ENCODE assay signal across 8 cellular contexts in the genomic region with DNA sequence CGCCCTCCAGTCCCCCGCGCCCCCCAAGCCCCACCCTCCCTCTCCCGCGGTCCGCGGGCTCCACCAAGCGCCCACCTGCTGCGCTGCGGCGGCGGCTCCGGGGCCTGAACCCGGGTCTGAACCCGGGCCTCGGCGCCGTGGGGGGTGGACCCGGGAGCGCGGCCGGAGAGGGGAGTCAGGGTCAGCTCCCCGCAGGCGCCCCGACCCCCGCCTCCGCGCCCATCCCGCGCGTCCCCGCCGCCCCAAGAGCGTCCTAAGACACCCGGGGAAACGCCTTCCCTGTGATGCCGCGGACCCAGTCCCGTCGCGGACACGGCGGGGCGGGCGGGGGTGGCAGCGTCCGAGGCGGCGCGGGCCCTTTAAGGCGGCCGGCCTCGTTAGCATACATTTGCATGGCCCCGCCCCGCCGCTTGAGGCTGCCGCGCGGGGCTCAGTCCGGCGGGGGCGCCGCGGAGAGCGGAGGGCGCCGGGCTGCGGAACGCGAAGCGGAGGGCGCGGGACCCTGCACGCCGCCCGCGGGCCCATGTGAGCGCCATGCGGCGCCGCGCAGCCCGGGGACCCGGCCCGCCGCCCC. TPM values are rescaled to one million over a fixed set of nuclear protein-coding genes. Genes with fewer than 3 reads are reported as not detected.
DNase-seq lines count a peak whose midpoint lies in the region; TF ChIP-seq lines count a peak whose summit lies in the region.

Gene MMP17 (plus strand): TSS at position 433 of the 574 bp plus-strand sequence. CDS start 102 bp downstream, at position 535.

- peaks cover 39 to 45% of the 10 kb centered on the region in 2 donors for H3K27me3 Mint-ChIP-seq in CD4-positive, alpha-beta memory T cell
- peaks cover 50% of the 10 kb centered on the region for H3K27me3 Mint-ChIP-seq in activated CD4-positive, alpha-beta memory T cell treated with anti-CD3 and anti-CD28 coated beads for 36 hours
- peaks cover 51% of the 10 kb centered on the region for H3K27me3 Mint-ChIP-seq in neural crest cell (ENCODE audit: low read depth)

- H3K36me3 Mint-ChIP-seq in CD4-positive, alpha-beta memory T cell = no peaks in the 10 kb centered on the region
- H3K36me3 Mint-ChIP-seq in activated CD4-positive, alpha-beta memory T cell treated with anti-CD3 and anti-CD28 coated beads for 36 hours = no peaks in the 10 kb centered on the region
- no peaks in the 10 kb centered on the region for H3K36me3 Mint-ChIP-seq in neural crest cell (ENCODE audit: low read depth)

- TF ChIP-seq EP300 in Ishikawa (IDR thresholded peaks at IDR 0.05; ENCODE audit: borderline replicate concordance) = no peak

- no peaks in the 10 kb centered on the region for H3K36me3 ChIP-seq in CD4-positive, alpha-beta memory T cell (ENCODE audit: insufficient read depth, low read length)

- CTCF ChIA-PET in CD4-positive, alpha-beta memory T cell (lab: Charles Lee; ENCODE audit: partially characterized antibody) = no interaction called here
- CTCF ChIA-PET in activated CD4-positive, alpha-beta memory T cell treated with anti-CD3 and anti-CD28 coated beads for 36 hours (lab: Charles Lee) = no interaction called here

- peak; percentile 20; the same call in 1 of the 2 replicates for TF ChIP-seq RAD21 in Ishikawa (IDR thresholded peaks at IDR 0.05; ENCODE audit: low read depth)

- H3K4me3 ChIP-seq in CD4-positive, alpha-beta memory T cell (ENCODE audit: low read length in 2 of 2) = no peak within 1 kb of the TSS
- peak within 1 kb of the TSS; percentile 55 for H3K4me3 ChIP-seq in fibroblast of mammary gland (ENCODE audit: control insufficient read depth, low read depth, low read length)

- POLR2A ChIA-PET in CD4-positive, alpha-beta memory T cell (lab: Charles Lee; ENCODE audit: partially characterized antibody) = no interaction called here
- POLR2A ChIA-PET in activated CD4-positive, alpha-beta memory T cell treated with anti-CD3 and anti-CD28 coated beads for 36 hours (lab: Charles Lee) = no interaction called here

- no peaks in the 10 kb centered on the region for H3K9me3 Mint-ChIP-seq in CD4-positive, alpha-beta memory T cell
- no peaks in the 10 kb centered on the region for H3K9me3 Mint-ChIP-seq in activated CD4-positive, alpha-beta memory T cell treated with anti-CD3 and anti-CD28 coated beads for 36 hours
- H3K9me3 Mint-ChIP-seq in neural crest cell = no peaks in the 10 kb centered on the region

- peak; percentile 59 for TF ChIP-seq POLR2A in GM18951 (IDR thresholded peaks at IDR 0.05; ENCODE audit: extremely low read depth, insufficient read depth, insufficient read length)

- H3K27ac Mint-ChIP-seq in CD4-positive, alpha-beta memory T cell = no peak within 1 kb of the TSS
- no peak within 1 kb of the TSS for H3K27ac Mint-ChIP-seq in activated CD4-positive, alpha-beta memory T cell treated with anti-CD3 and anti-CD28 coated beads for 36 hours
- H3K27ac Mint-ChIP-seq in neural crest cell (ENCODE audit: unreplicated experiment) = no peak within 1 kb of the TSS

- H3K4me1 ChIP-seq in CD4-positive, alpha-beta memory T cell (ENCODE audit: insufficient read depth, low read length) = peaks cover 22% of the 10 kb centered on the region

- no peaks in the 10 kb centered on the region for H3K9me3 ChIP-seq in CD4-positive, alpha-beta memory T cell (ENCODE audit: control insufficient read depth in 1 of 2, low read length in 2 of 2)

- peak in 3 of 5 donors; percentile 24 to 30 (median 26) for DNase-seq in CD4-positive, alpha-beta memory T cell
- peak; percentile 31 for DNase-seq in activated CD4-positive, alpha-beta memory T cell treated with anti-CD3 and anti-CD28 coated beads for 36 hours
- DNase-seq in fibroblast of mammary gland (ENCODE audit: low read depth) (peak; percentile 41), neural crest cell (ENCODE audit: low read depth, low spot score) (peak; percentile 60), cerebellar cortex (ENCODE audit: low spot score) (no peak), NCI-H187 treated with DMSO at 0.1 percent for 48 hours (lab: John Stamatoyannopoulos, UW) (no peak)

- H3K4me1 Mint-ChIP-seq in CD4-positive, alpha-beta memory T cell = peaks cover 2 to 13% (median 12%) of the 10 kb centered on the region in 4 donors
- H3K4me1 Mint-ChIP-seq in activated CD4-positive, alpha-beta memory T cell treated with anti-CD3 and anti-CD28 coated beads for 36 hours (ENCODE audit: low read depth) = peaks cover 11% of the 10 kb centered on the region
- H3K4me1 Mint-ChIP-seq in neural crest cell = peaks cover 4% of the 10 kb centered on the region

- H3K4me3 Mint-ChIP-seq in CD4-positive, alpha-beta memory T cell = peak within 1 kb of the TSS; percentile 47 to 81 (median 64)
- H3K4me3 Mint-ChIP-seq in activated CD4-positive, alpha-beta memory T cell treated with anti-CD3 and anti-CD28 coated beads for 36 hours = peak within 1 kb of the TSS; percentile 49
- peak within 1 kb of the TSS; percentile 86 for H3K4me3 Mint-ChIP-seq in neural crest cell

- H3K27ac ChIP-seq in CD4-positive, alpha-beta memory T cell (ENCODE audit: low read depth, low read length) = no peak within 1 kb of the TSS

- intact Hi-C loops in CD4-positive, alpha-beta memory T cell (cut with micrococcal nuclease) = no loop called here
- intact Hi-C loops in activated CD4-positive, alpha-beta memory T cell treated with anti-CD3 and anti-CD28 coated beads for 36 hours (cut with micrococcal nuclease) = no loop called here

- no peak for TF ChIP-seq CTCF in fibroblast of mammary gland (conservative IDR thresholded peaks at IDR 0.05; ENCODE audit: control insufficient read depth, insufficient read depth, low read depth, low read length)
- TF ChIP-seq CTCF in neural crest cell (conservative IDR thresholded peaks at IDR 0.05) = peak; percentile 17

- in situ Hi-C loops in GM18951 (cut with MboI; ENCODE audit: low sequenced_read_pairs, unreplicated experiment) = no loop called here

- H3K27me3 ChIP-seq in CD4-positive, alpha-beta memory T cell (ENCODE audit: insufficient read depth, low read length) = peaks cover 28% of the 10 kb centered on the region

TF ChIP-seq in Ishikawa, 13 proteins besides CTCF, POLR2A, EP300 and RAD21:
- TF ChIP-seq TCF12 (IDR thresholded peaks at IDR 0.05; ENCODE audit: low read depth) = no peak
- peak; percentile 85; the same call in 1 of the 2 replicates for TF ChIP-seq ZBTB7A (IDR thresholded peaks at IDR 0.05; ENCODE audit: low read depth)
- TF ChIP-seq CEBPB (IDR thresholded peaks at IDR 0.05) = no peak
- TF ChIP-seq TAF1 (IDR thresholded peaks at IDR 0.05; ENCODE audit: low read depth) = peak; percentile 54; the same call in 1 of the 2 replicates

RNA-seq across cellular contexts. Expression of gene MMP17, which starts in this region (rescaled TPM):
- total RNA-seq in CD4-positive, alpha-beta memory T cell = under 1 TPM; 0.32 to 0.94 TPM
- not detected for polyA plus RNA-seq in CD4-positive, alpha-beta memory T cell
- total RNA-seq in activated CD4-positive, alpha-beta memory T cell treated with anti-CD3 and anti-CD28 coated beads for 36 hours = under 1 TPM; 0.48 to 0.87 TPM
- 90.9 and 94.8 TPM in 2 replicates for total RNA-seq in neural crest cell

Comparison
In these comparisons a context has a peak if more than half of its experiments do, and no peak if none do; other contexts are left out.
1. RNA of gene MMP17 (total RNA-seq): 90.9 to 94.8 TPM in neural crest cell; 0.32 to 0.94 TPM in CD4-positive, alpha-beta memory T cell and 0.48 to 0.87 TPM in activated CD4-positive, alpha-beta memory T cell treated with anti-CD3 and anti-CD28 coated beads for 36 hours; every median in the first group is over 10 times any median in the second.
2. Peak in DNase-seq in CD4-positive, alpha-beta memory T cell; RNA of the gene not detected or under 1 TPM.
3. Peak in DNase-seq in activated CD4-positive, alpha-beta memory T cell treated with anti-CD3 and anti-CD28 coated beads for 36 hours; RNA of the gene not detected or under 1 TPM.
4. DNase-seq: peak in fibroblast of mammary gland (single experiment) and neural crest cell (single experiment); none in cerebellar cortex (single experiment) and NCI-H187 treated with DMSO at 0.1 percent for 48 hours (single experiment).
5. Peak in every context shown above with its lines, with median percentiles within 50 percentile points of each other: H3K4me3 Mint-ChIP-seq.